Comparison of ENCODE assay signal across 1 cellular context in the genomic region with DNA sequence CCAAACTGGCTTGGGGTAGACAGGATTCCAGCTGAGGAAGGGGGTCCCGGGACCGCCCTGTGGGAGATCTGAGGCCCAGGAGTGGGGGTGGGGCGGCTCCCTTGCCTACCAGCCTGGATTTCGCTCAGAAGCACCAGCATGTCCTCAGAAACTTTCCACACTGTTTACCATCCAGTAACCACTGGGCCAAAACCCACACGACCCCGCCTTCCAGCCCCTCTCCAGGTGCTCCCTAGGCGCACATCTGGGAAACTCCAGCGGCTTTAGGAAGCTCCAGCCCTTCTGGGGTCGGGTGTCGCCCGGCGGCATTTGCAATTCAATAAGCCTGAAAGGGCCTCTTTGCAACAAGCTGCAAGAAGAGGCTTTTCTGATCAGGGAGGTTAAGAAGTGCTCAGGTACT.
TF ChIP-seq lines count a peak whose summit lies in the region.

No MANE protein-coding gene starts in this region.

TF ChIP-seq in HepG2, 621 proteins besides CTCF, POLR2A, EP300 and RAD21 (continued from another document):
- TF ChIP-seq ZNF124 (CRISPR knock-in tag; IDR thresholded peaks at IDR 0.05) (no peak), EEA1 (CRISPR knock-in tag; IDR thresholded peaks at IDR 0.05; ENCODE audit: borderline replicate concordance) (no peak), ZFY (CRISPR knock-in tag; IDR thresholded peaks at IDR 0.05) (peak; percentile 27), ZFX (CRISPR knock-in tag; IDR thresholded peaks at IDR 0.05; ENCODE audit: low read depth) (no peak), ZNF839 (CRISPR knock-in tag; IDR thresholded peaks at IDR 0.05; ENCODE audit: borderline replicate concordance) (no peak), ZEB1 (IDR thresholded peaks at IDR 0.05; ENCODE audit: insufficient replicate concordance, low read depth) (peak; percentile 5), KDM3A (CRISPR knock-in tag; IDR thresholded peaks at IDR 0.05; ENCODE audit: low read depth) (no peak), CBFB (CRISPR knock-in tag; IDR thresholded peaks at IDR 0.05) (no peak), MBNL3 (CRISPR knock-in tag; conservative IDR thresholded peaks at IDR 0.05) (no peak), ZBTB1 (CRISPR knock-in tag; IDR thresholded peaks at IDR 0.05; ENCODE audit: borderline replicate concordance) (no peak), ZBTB38 (CRISPR knock-in tag; IDR thresholded peaks at IDR 0.05) (no peak), SMARCC2 (IDR thresholded peaks at IDR 0.05) (no peak), ZNF75D (CRISPR knock-in tag; IDR thresholded peaks at IDR 0.05; ENCODE audit: borderline replicate concordance) (no peak), MAFF (IDR thresholded peaks at IDR 0.05; ENCODE audit: low read depth, low read length) (no peak), ZNF24 (IDR thresholded peaks at IDR 0.05) (no peak), ZNF652 (CRISPR knock-in tag; IDR thresholded peaks at IDR 0.05; ENCODE audit: borderline replicate concordance, low read depth) (no peak)
- TF ChIP-seq, protein P1, sequence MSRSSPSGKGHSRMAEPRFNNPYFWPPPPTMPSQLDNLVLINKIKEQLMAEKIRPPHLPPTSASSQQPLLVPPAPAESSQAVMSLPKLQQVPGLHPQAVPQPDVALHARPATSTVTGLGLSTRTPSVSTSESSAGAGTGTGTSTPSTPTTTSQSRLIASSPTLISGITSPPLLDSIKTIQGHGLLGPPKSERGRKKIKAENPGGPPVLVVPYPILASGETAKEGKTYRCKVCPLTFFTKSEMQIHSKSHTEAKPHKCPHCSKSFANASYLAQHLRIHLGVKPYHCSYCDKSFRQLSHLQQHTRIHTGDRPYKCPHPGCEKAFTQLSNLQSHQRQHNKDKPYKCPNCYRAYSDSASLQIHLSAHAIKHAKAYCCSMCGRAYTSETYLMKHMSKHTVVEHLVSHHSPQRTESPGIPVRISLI (CRISPR knock-in tag; IDR thresholded peaks at IDR 0.05; ENCODE audit: borderline replicate concordance) = no peak
- TF ChIP-seq, protein P2, sequence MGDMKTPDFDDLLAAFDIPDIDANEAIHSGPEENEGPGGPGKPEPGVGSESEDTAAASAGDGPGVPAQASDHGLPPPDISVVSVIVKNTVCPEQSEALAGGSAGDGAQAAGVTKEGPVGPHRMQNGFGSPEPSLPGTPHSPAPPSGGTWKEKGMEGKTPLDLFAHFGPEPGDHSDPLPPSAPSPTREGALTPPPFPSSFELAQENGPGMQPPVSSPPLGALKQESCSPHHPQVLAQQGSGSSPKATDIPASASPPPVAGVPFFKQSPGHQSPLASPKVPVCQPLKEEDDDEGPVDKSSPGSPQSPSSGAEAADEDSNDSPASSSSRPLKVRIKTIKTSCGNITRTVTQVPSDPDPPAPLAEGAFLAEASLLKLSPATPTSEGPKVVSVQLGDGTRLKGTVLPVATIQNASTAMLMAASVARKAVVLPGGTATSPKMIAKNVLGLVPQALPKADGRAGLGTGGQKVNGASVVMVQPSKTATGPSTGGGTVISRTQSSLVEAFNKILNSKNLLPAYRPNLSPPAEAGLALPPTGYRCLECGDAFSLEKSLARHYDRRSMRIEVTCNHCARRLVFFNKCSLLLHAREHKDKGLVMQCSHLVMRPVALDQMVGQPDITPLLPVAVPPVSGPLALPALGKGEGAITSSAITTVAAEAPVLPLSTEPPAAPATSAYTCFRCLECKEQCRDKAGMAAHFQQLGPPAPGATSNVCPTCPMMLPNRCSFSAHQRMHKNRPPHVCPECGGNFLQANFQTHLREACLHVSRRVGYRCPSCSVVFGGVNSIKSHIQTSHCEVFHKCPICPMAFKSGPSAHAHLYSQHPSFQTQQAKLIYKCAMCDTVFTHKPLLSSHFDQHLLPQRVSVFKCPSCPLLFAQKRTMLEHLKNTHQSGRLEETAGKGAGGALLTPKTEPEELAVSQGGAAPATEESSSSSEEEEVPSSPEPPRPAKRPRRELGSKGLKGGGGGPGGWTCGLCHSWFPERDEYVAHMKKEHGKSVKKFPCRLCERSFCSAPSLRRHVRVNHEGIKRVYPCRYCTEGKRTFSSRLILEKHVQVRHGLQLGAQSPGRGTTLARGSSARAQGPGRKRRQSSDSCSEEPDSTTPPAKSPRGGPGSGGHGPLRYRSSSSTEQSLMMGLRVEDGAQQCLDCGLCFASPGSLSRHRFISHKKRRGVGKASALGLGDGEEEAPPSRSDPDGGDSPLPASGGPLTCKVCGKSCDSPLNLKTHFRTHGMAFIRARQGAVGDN (CRISPR knock-in tag; IDR thresholded peaks at IDR 0.05) = peak; percentile 30
- TF ChIP-seq, protein P3, sequence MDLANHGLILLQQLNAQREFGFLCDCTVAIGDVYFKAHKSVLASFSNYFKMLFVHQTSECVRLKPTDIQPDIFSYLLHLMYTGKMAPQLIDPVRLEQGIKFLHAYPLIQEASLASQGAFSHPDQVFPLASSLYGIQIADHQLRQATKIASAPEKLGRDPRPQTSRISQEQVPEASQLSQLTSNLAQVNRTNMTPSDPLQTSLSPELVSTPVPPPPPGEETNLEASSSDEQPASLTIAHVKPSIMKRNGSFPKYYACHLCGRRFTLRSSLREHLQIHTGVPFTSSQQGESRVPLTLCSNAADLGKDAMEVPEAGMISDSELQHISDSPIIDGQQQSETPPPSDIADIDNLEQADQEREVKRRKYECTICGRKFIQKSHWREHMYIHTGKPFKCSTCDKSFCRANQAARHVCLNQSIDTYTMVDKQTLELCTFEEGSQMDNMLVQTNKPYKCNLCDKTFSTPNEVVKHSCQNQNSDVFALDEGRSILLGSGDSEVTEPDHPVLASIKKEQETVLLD (CRISPR knock-in tag; IDR thresholded peaks at IDR 0.05; ENCODE audit: low read depth) = no peak
